1 cellular context compared by ENCODE assay signal in the genomic region with DNA sequence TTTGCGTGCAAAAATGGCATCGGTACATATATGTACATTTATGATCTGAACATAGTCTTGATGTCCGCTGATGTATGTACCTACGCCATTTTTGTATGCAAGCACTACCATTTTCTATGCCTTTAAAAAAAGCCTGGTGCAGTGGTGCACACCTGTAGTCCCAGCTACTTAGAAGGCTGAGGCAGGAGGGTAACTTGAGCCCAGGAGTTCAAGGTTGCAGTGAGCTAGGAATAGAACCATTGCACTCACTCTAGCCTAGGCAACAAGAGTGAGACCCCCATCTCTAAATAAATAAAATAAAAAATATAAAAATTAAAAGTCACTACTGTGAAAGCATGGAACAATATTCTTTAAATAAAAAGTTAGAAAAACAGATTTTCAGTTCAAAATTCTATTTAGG.
TF ChIP-seq lines count a peak whose summit lies in the region.

No MANE protein-coding gene starts in this region.

TF ChIP-seq in K562, 482 proteins besides CTCF, POLR2A, EP300 and RAD21:
- TF ChIP-seq MTA1 (IDR thresholded peaks at IDR 0.05; ENCODE audit: borderline replicate concordance) = no peak
- TF ChIP-seq NEUROD1 (IDR thresholded peaks at IDR 0.05; ENCODE audit: borderline replicate concordance, low read depth, low read length, partially characterized antibody) = no peak
- TF ChIP-seq SREBF1 (IDR thresholded peaks at IDR 0.05; ENCODE audit: borderline replicate concordance, low read depth, low read length) = no peak
- TF ChIP-seq SP1 (CRISPR knock-in tag; IDR thresholded peaks at IDR 0.05) = no peak
- TF ChIP-seq, protein P1, sequence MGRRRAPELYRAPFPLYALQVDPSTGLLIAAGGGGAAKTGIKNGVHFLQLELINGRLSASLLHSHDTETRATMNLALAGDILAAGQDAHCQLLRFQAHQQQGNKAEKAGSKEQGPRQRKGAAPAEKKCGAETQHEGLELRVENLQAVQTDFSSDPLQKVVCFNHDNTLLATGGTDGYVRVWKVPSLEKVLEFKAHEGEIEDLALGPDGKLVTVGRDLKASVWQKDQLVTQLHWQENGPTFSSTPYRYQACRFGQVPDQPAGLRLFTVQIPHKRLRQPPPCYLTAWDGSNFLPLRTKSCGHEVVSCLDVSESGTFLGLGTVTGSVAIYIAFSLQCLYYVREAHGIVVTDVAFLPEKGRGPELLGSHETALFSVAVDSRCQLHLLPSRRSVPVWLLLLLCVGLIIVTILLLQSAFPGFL (CRISPR knock-in tag; IDR thresholded peaks at IDR 0.05) = no peak
- TF ChIP-seq, protein P2, sequence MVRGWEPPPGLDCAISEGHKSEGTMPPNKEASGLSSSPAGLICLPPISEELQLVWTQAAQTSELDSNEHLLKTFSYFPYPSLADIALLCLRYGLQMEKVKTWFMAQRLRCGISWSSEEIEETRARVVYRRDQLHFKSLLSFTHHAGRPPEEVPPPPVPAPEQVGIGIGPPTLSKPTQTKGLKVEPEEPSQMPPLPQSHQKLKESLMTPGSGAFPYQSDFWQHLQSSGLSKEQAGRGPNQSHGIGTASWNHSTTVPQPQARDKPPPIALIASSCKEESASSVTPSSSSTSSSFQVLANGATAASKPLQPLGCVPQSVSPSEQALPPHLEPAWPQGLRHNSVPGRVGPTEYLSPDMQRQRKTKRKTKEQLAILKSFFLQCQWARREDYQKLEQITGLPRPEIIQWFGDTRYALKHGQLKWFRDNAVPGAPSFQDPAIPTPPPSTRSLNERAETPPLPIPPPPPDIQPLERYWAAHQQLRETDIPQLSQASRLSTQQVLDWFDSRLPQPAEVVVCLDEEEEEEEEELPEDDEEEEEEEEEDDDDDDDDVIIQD (CRISPR knock-in tag; IDR thresholded peaks at IDR 0.05) = no peak
- no peak for TF ChIP-seq ZBTB17 (CRISPR knock-in tag; IDR thresholded peaks at IDR 0.05)
- no peak for TF ChIP-seq PHB2 (IDR thresholded peaks at IDR 0.05; ENCODE audit: low read depth)
- TF ChIP-seq, protein P3, sequence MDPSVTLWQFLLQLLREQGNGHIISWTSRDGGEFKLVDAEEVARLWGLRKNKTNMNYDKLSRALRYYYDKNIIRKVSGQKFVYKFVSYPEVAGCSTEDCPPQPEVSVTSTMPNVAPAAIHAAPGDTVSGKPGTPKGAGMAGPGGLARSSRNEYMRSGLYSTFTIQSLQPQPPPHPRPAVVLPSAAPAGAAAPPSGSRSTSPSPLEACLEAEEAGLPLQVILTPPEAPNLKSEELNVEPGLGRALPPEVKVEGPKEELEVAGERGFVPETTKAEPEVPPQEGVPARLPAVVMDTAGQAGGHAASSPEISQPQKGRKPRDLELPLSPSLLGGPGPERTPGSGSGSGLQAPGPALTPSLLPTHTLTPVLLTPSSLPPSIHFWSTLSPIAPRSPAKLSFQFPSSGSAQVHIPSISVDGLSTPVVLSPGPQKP (CRISPR knock-in tag; IDR thresholded peaks at IDR 0.05) = no peak
- TF ChIP-seq, protein P4, sequence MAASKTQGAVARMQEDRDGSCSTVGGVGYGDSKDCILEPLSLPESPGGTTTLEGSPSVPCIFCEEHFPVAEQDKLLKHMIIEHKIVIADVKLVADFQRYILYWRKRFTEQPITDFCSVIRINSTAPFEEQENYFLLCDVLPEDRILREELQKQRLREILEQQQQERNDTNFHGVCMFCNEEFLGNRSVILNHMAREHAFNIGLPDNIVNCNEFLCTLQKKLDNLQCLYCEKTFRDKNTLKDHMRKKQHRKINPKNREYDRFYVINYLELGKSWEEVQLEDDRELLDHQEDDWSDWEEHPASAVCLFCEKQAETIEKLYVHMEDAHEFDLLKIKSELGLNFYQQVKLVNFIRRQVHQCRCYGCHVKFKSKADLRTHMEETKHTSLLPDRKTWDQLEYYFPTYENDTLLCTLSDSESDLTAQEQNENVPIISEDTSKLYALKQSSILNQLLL (CRISPR knock-in tag; IDR thresholded peaks at IDR 0.05; ENCODE audit: borderline replicate concordance) = no peak
- TF ChIP-seq FOXM1 (IDR thresholded peaks at IDR 0.05; ENCODE audit: low read depth) = no peak
- no peak for TF ChIP-seq FOXM1 (CRISPR knock-in tag; IDR thresholded peaks at IDR 0.05; ENCODE audit: low read depth)
- no peak for TF ChIP-seq RBBP5 (IDR thresholded peaks at IDR 0.05; ENCODE audit: borderline replicate concordance, insufficient read depth, low read length, poor library complexity, severe bottlenecking)
- TF ChIP-seq, protein P5, sequence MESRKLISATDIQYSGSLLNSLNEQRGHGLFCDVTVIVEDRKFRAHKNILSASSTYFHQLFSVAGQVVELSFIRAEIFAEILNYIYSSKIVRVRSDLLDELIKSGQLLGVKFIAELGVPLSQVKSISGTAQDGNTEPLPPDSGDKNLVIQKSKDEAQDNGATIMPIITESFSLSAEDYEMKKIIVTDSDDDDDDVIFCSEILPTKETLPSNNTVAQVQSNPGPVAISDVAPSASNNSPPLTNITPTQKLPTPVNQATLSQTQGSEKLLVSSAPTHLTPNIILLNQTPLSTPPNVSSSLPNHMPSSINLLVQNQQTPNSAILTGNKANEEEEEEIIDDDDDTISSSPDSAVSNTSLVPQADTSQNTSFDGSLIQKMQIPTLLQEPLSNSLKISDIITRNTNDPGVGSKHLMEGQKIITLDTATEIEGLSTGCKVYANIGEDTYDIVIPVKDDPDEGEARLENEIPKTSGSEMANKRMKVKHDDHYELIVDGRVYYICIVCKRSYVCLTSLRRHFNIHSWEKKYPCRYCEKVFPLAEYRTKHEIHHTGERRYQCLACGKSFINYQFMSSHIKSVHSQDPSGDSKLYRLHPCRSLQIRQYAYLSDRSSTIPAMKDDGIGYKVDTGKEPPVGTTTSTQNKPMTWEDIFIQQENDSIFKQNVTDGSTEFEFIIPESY (CRISPR knock-in tag; IDR thresholded peaks at IDR 0.05) = no peak
- TF ChIP-seq ZNF830 (CRISPR knock-in tag; IDR thresholded peaks at IDR 0.05) = no peak
- TF ChIP-seq MBD2 (IDR thresholded peaks at IDR 0.05; ENCODE audit: borderline replicate concordance, low read depth) = no peak
- TF ChIP-seq PML (IDR thresholded peaks at IDR 0.05; ENCODE audit: low read length) = no peak
- no peak for TF ChIP-seq ZNF766 (CRISPR knock-in tag; conservative IDR thresholded peaks at IDR 0.05)
